1 cellular context compared by ENCODE assay signal in genomic region chrX:24025741-24026402, GRCh38.
TF ChIP-seq lines count a peak whose summit lies in the region.

No MANE protein-coding gene starts in this region.

TF ChIP-seq in HepG2, 621 proteins besides CTCF, POLR2A, EP300 and RAD21 (continued from another document):
- TF ChIP-seq ZNF609 (CRISPR knock-in tag; IDR thresholded peaks at IDR 0.05; ENCODE audit: borderline replicate concordance) = no peak
- no peak for TF ChIP-seq ZNF512 (CRISPR knock-in tag; IDR thresholded peaks at IDR 0.05)
- no peak for TF ChIP-seq ZBTB40 (IDR thresholded peaks at IDR 0.05)
- TF ChIP-seq ZBTB40 (CRISPR knock-in tag; IDR thresholded peaks at IDR 0.05) = 0 out of 2 replicates have a peak, but pooled peaks have one; percentile 23
- TF ChIP-seq SPEN (CRISPR knock-in tag; IDR thresholded peaks at IDR 0.05; ENCODE audit: low read depth) = no peak
- no peak for TF ChIP-seq TOPORS (CRISPR knock-in tag; IDR thresholded peaks at IDR 0.05)
- TF ChIP-seq ZNF34 (CRISPR knock-in tag; IDR thresholded peaks at IDR 0.05; ENCODE audit: borderline replicate concordance) = no peak
- TF ChIP-seq SSRP1 (CRISPR knock-in tag; IDR thresholded peaks at IDR 0.05) = no peak
- TF ChIP-seq U2AF1 (optimal IDR thresholded peaks at IDR 0.05; ENCODE audit: low read depth, low read length) = no peak
- TF ChIP-seq MXI1 (IDR thresholded peaks at IDR 0.05; ENCODE audit: borderline replicate concordance, low read depth, low read length) = peak; percentile 36; the same call in 1 of the 3 replicates
- TF ChIP-seq SOX6 (IDR thresholded peaks at IDR 0.05) = no peak
- no peak for TF ChIP-seq SOX6 (CRISPR knock-in tag; IDR thresholded peaks at IDR 0.05)
- peak; percentile 90 for TF ChIP-seq CEBPB (IDR thresholded peaks at IDR 0.05; ENCODE audit: borderline replicate concordance, low read depth, low read length)
- no peak for TF ChIP-seq FOXA1 (IDR thresholded peaks at IDR 0.05)
- no peak for TF ChIP-seq FOXA1 (CRISPR knock-in tag; IDR thresholded peaks at IDR 0.05)
- no peak for TF ChIP-seq ZSCAN12 (CRISPR knock-in tag; IDR thresholded peaks at IDR 0.05)
- TF ChIP-seq MAX (IDR thresholded peaks at IDR 0.05) = 0 out of 2 replicates have a peak, but pooled peaks have one; percentile 29
- TF ChIP-seq MLXIP (CRISPR knock-in tag; IDR thresholded peaks at IDR 0.05; ENCODE audit: borderline replicate concordance) = no peak
- no peak for TF ChIP-seq PAF1 (CRISPR knock-in tag; IDR thresholded peaks at IDR 0.05)
- TF ChIP-seq ZNF282 (IDR thresholded peaks at IDR 0.05; ENCODE audit: partially characterized antibody) = no peak
- no peak for TF ChIP-seq MTA1 (CRISPR knock-in tag; IDR thresholded peaks at IDR 0.05; ENCODE audit: borderline replicate concordance)
- TF ChIP-seq RBFOX2 (IDR thresholded peaks at IDR 0.05; ENCODE audit: low read depth, low read length) = peak; percentile 48; the same call in 1 of the 2 replicates
- 0 out of 2 replicates have a peak, but pooled peaks have one; percentile 43 for TF ChIP-seq SRY (CRISPR knock-in tag; IDR thresholded peaks at IDR 0.05)
TF ChIP-seq in HepG2: peak in this region for 21.
